ENCODE assay signal across 10 cellular contexts in the genomic region with DNA sequence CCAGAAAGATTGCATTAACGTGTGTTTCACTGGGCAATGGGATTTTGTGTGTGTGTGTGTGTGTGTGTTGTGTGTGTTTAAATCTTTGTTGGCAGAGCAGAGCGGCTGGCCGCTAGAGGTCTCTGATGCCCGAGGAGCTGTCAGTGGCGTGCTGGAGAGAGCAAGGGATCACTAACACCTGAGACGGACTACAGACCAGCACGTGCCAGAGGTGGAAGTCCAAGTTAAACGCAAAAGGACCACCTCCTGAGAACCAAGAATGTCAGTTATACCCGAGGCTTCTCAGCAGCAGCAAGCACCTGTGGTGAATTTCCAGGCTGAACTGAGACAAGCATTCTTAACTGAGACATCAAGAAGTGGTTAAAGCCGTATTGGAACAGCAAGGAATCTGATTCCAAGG. TPM values are rescaled to one million over a fixed set of nuclear protein-coding genes. Genes with fewer than 3 reads are reported as not detected.
DNase-seq lines count a peak whose midpoint lies in the region; ATAC-seq and TF ChIP-seq lines count a peak whose summit lies in the region.
"Had no signal": no experiment of that assay in that cellular context is flagged by ENCODE, and none has a peak within 500 bp of the region (broad histone marks: within the 10 kb centered on the region; RNA-seq: fewer than 3 reads in every experiment).

No MANE protein-coding gene starts in this region.

- H3K4me3 Mint-ChIP-seq in chondrocyte (ENCODE audit: unreplicated experiment): peak overlapping the region; percentile 15

- H3K4me3 ChIP-seq in right lobe of liver (no peak overlapping the region), thoracic aorta (no peak overlapping the region)
- H3K4me3 ChIP-seq: BLaER1 had no signal

- H3K27ac ChIP-seq in right lobe of liver: no peak overlapping the region
- no peak overlapping the region for H3K27ac ChIP-seq in thoracic aorta
- H3K27ac ChIP-seq: BLaER1 had no signal

- H3K9me3 Mint-ChIP-seq in chondrocyte (ENCODE audit: low read depth): no peaks in the 10 kb centered on the region

- H3K36me3 ChIP-seq in right lobe of liver (no peaks in the 10 kb centered on the region), thoracic aorta (no peaks in the 10 kb centered on the region)
- H3K36me3 ChIP-seq: BLaER1 had no signal

- peak; percentile 50 for DNase-seq in NCI-H2107 treated with DMSO at 0.1 percent for 48 hours (lab: John Stamatoyannopoulos, UW; ENCODE audit: unreplicated experiment)
- no peak for DNase-seq in NCI-H2107 (lab: John Stamatoyannopoulos, UW)
- peak; percentile 45 for DNase-seq in HCEC 1CT
- peak; percentile 5 for DNase-seq in NCI-H1417 treated with DMSO at 0.1 percent for 48 hours (lab: John Stamatoyannopoulos, UW)
- peak in 3 of 5 experiments; percentile 0 to 58 (median 11) for DNase-seq in T-helper 2 cell
- no peak for DNase-seq in chondrocyte (ENCODE audit: low spot score)
- DNase-seq in right lobe of liver: peak; percentile 61 to 80 (median 64)
- no peak for DNase-seq in thoracic aorta (ENCODE audit: low spot score)

- no peak overlapping the region for H3K27ac Mint-ChIP-seq in chondrocyte (ENCODE audit: unreplicated experiment)

- no peaks in the 10 kb centered on the region for H3K9me3 ChIP-seq in right lobe of liver
- no peaks in the 10 kb centered on the region for H3K9me3 ChIP-seq in thoracic aorta
- H3K9me3 ChIP-seq: BLaER1 had no signal

- TF ChIP-seq CTCF in chondrocyte (IDR thresholded peaks at IDR 0.05): peak; percentile 76
- TF ChIP-seq CTCF in right lobe of liver (IDR thresholded peaks at IDR 0.05): peak; percentile 39 to 54 (median 48)
- peak; percentile 31 for TF ChIP-seq CTCF in thoracic aorta (IDR thresholded peaks at IDR 0.05)

- no peaks in the 10 kb centered on the region for H3K4me1 Mint-ChIP-seq in chondrocyte (ENCODE audit: low read depth)

- intact Hi-C loops in right lobe of liver (cut with DNase I): no loop called here

- peaks cover 24% of the 10 kb centered on the region for H3K27me3 Mint-ChIP-seq in chondrocyte (ENCODE audit: low read depth)

- H3K27me3 ChIP-seq in right lobe of liver (peaks cover 0 to 5% of the 10 kb centered on the region in 2 donors), thoracic aorta (replicated peaks; ENCODE audit: insufficient read depth) (no peaks in the 10 kb centered on the region)

- H3K36me3 Mint-ChIP-seq in chondrocyte (ENCODE audit: low read depth): no peaks in the 10 kb centered on the region

- ATAC-seq in right lobe of liver: peak; percentile 90 to 93 (median 92)
- ATAC-seq in thoracic aorta (ENCODE audit: insufficient number of reproducible peaks, low FRiP score, low read depth): no peak

- WGBS in right lobe of liver (ENCODE audit: insufficient coverage, low coverage, low lambda C conversion rate, missing lambda C conversion rate): 6% methylated on average over 8 of the region's 10 CpGs

- TF ChIP-seq POLR2A in right lobe of liver (IDR thresholded peaks at IDR 0.05): no peak

- H3K4me1 ChIP-seq in right lobe of liver (no peaks in the 10 kb centered on the region), thoracic aorta (ENCODE audit: control insufficient read depth in 1 of 2, low read depth in 2 of 2) (no peaks in the 10 kb centered on the region)
- H3K4me1 ChIP-seq: BLaER1 had no signal

RNA-seq across cellular contexts. Expression of gene SLC25A14, which starts 9.0 kb away (rescaled TPM):
- total RNA-seq in chondrocyte: 12.9 to 16.6 TPM (median 14.7 TPM) in 3 replicates
- total RNA-seq in right lobe of liver: 1 to 10 TPM; 3.1 to 9.9 (median 3.7) TPM
- 10 to 100 TPM; 10.6 to 13.8 TPM for total RNA-seq in thoracic aorta

RNA-seq across cellular contexts. Expression of gene GPR119, which starts 54.8 kb away (rescaled TPM):
- not detected in 3 replicates for total RNA-seq in chondrocyte
- total RNA-seq in right lobe of liver: not detected
- total RNA-seq in thoracic aorta: not detected
- total RNA-seq: subcutaneous adipose tissue had no signal

Comparison
In these comparisons a context has a peak if more than half of its experiments do, and no peak if none do; other contexts are left out.
1. DNase-seq: peak in NCI-H2107 treated with DMSO at 0.1 percent for 48 hours (single experiment), HCEC 1CT (single experiment), NCI-H1417 treated with DMSO at 0.1 percent for 48 hours (single experiment), T-helper 2 cell (3 of 5) and right lobe of liver (3 of 3); none in NCI-H2107 (single experiment), chondrocyte (single experiment) and thoracic aorta (single experiment).
2. Peak in every context shown above with its lines, with median percentiles within 50 percentile points of each other: CTCF ChIP-seq.